13 cellular contexts compared by ENCODE assay signal in genomic region chr4:26073886-26074560, GRCh38.
A peak's percentile ranks its signal among the peaks of the same experiment; 100 is the strongest.
DNase-seq lines count a peak whose midpoint lies in the region; ATAC-seq and TF ChIP-seq lines count a peak whose summit lies in the region.
"Had no signal": no experiment of that assay in that cellular context is flagged by ENCODE, and none has a peak within 500 bp of the region (broad histone marks: within the 10 kb centered on the region; RNA-seq: fewer than 3 reads in every experiment).

No MANE protein-coding gene starts in this region.

- H3K27me3 Mint-ChIP-seq in T-helper 1 cell treated with Interleukin-12 subunit alpha and Interleukin-12 subunit beta and Interleukin-4 antibody, amounts not matched to agents 30 μg/mL and 1 μg/mL, for 36 hours (ENCODE audit: low read depth): no peaks in the 10 kb centered on the region
- peaks cover 3% of the 10 kb centered on the region for H3K27me3 Mint-ChIP-seq in activated naive CD8-positive, alpha-beta T cell treated with anti-CD3 and anti-CD28 coated beads, Interleukin-2, amount 50 U/mL, for 24 hours

- peaks cover 0 to 10% (median 0%) of the 10 kb centered on the region in 4 donors for H3K4me1 ChIP-seq in Peyer's patch
- peaks cover 0 to 62% (median 16%) of the 10 kb centered on the region in 6 donors for H3K4me1 ChIP-seq in spleen
- H3K4me1 ChIP-seq: Caco-2 had no signal

- 76 to 86% (median 80%) methylated on average over 6 of the region's 6 CpGs for WGBS in spleen, 5 donors

- no peak for DNase-seq in T-helper 1 cell
- DNase-seq in Peyer's patch: no peak
- DNase-seq in activated naive CD8-positive, alpha-beta T cell treated with anti-CD3 and anti-CD28 coated beads, Interleukin-2, amount 50 U/mL, for 24 hours: no peak
- no peak for DNase-seq in spleen
- no peak for DNase-seq in NCI-H226
- no peak for DNase-seq in T-helper 9 cell
- DNase-seq: Caco-2; effector CD8-positive, alpha-beta T cell; NCI-H2171 treated with DMSO at 0.1 percent for 48 hours; posterior cingulate gyrus had no signal

- no peaks in the 10 kb centered on the region for H3K27me3 ChIP-seq in Peyer's patch
- no peaks in the 10 kb centered on the region for H3K27me3 ChIP-seq in spleen (replicated peaks in 1 of 7)

- intact Hi-C loops in spleen (cut with DNase I; ENCODE audit: low total_unique reads): no loop called here

- no peaks in the 10 kb centered on the region for H3K36me3 ChIP-seq in Peyer's patch
- no peaks in the 10 kb centered on the region for H3K36me3 ChIP-seq in spleen

- TF ChIP-seq POLR2A in Peyer's patch (IDR thresholded peaks at IDR 0.05) (no peak), spleen (IDR thresholded peaks at IDR 0.05) (no peak)

- H3K36me3 Mint-ChIP-seq in T-helper 1 cell treated with Interleukin-12 subunit alpha and Interleukin-12 subunit beta and Interleukin-4 antibody, amounts not matched to agents 30 μg/mL and 1 μg/mL, for 36 hours (ENCODE audit: low read depth): peaks cover 24% of the 10 kb centered on the region
- peaks cover 36% of the 10 kb centered on the region for H3K36me3 Mint-ChIP-seq in activated naive CD8-positive, alpha-beta T cell treated with anti-CD3 and anti-CD28 coated beads, Interleukin-2, amount 50 U/mL, for 24 hours (ENCODE audit: low read depth)

- TF ChIP-seq CTCF in Peyer's patch (IDR thresholded peaks at IDR 0.05) (no peak), spleen (IDR thresholded peaks at IDR 0.05 in 8 of 11, conservative IDR thresholded peaks at IDR 0.05 in 3 of 11) (no peak)

- ATAC-seq in activated naive CD8-positive, alpha-beta T cell treated with anti-CD3 and anti-CD28 coated beads, Interleukin-2, amount 50 U/mL, for 24 hours: peak; percentile 37
- ATAC-seq in HG02763 (IDR thresholded peaks at IDR 0.05; ENCODE audit: unreplicated experiment): no peak

- H3K4me3 Mint-ChIP-seq in T-helper 1 cell treated with Interleukin-12 subunit alpha and Interleukin-12 subunit beta and Interleukin-4 antibody, amounts not matched to agents 30 μg/mL and 1 μg/mL, for 36 hours: peak overlapping the region; percentile 36
- H3K4me3 Mint-ChIP-seq in activated naive CD8-positive, alpha-beta T cell treated with anti-CD3 and anti-CD28 coated beads, Interleukin-2, amount 50 U/mL, for 24 hours: peak overlapping the region; percentile 62

- no peak overlapping the region for H3K4me3 ChIP-seq in Peyer's patch
- peak overlapping the region in 1 of 8 donors; percentile 49 for H3K4me3 ChIP-seq in spleen

- H3K27ac Mint-ChIP-seq in T-helper 1 cell treated with Interleukin-12 subunit alpha and Interleukin-12 subunit beta and Interleukin-4 antibody, amounts not matched to agents 30 μg/mL and 1 μg/mL, for 36 hours: peak overlapping the region; percentile 94
- peak overlapping the region; percentile 96 for H3K27ac Mint-ChIP-seq in activated naive CD8-positive, alpha-beta T cell treated with anti-CD3 and anti-CD28 coated beads, Interleukin-2, amount 50 U/mL, for 24 hours

- peaks cover 25% of the 10 kb centered on the region for H3K9me3 Mint-ChIP-seq in T-helper 1 cell treated with Interleukin-12 subunit alpha and Interleukin-12 subunit beta and Interleukin-4 antibody, amounts not matched to agents 30 μg/mL and 1 μg/mL, for 36 hours
- H3K9me3 Mint-ChIP-seq in activated naive CD8-positive, alpha-beta T cell treated with anti-CD3 and anti-CD28 coated beads, Interleukin-2, amount 50 U/mL, for 24 hours: peaks cover 38% of the 10 kb centered on the region

- H3K27ac ChIP-seq in Peyer's patch: peak overlapping the region in 3 of 4 donors; percentile 9 to 49 (median 35)
- peak overlapping the region in 6 of 8 donors; percentile 73 to 92 (median 85) for H3K27ac ChIP-seq in spleen
- H3K27ac ChIP-seq: 22Rv1 had no signal

- H3K9me3 ChIP-seq in Peyer's patch (no peaks in the 10 kb centered on the region), spleen (peaks cover 0 to 8% (median 0%) of the 10 kb centered on the region in 8 donors)

- H3K4me1 Mint-ChIP-seq in T-helper 1 cell treated with Interleukin-12 subunit alpha and Interleukin-12 subunit beta and Interleukin-4 antibody, amounts not matched to agents 30 μg/mL and 1 μg/mL, for 36 hours (ENCODE audit: low read depth): peaks cover 61% of the 10 kb centered on the region
- peaks cover 77% of the 10 kb centered on the region for H3K4me1 Mint-ChIP-seq in activated naive CD8-positive, alpha-beta T cell treated with anti-CD3 and anti-CD28 coated beads, Interleukin-2, amount 50 U/mL, for 24 hours
